In the genomic region with DNA sequence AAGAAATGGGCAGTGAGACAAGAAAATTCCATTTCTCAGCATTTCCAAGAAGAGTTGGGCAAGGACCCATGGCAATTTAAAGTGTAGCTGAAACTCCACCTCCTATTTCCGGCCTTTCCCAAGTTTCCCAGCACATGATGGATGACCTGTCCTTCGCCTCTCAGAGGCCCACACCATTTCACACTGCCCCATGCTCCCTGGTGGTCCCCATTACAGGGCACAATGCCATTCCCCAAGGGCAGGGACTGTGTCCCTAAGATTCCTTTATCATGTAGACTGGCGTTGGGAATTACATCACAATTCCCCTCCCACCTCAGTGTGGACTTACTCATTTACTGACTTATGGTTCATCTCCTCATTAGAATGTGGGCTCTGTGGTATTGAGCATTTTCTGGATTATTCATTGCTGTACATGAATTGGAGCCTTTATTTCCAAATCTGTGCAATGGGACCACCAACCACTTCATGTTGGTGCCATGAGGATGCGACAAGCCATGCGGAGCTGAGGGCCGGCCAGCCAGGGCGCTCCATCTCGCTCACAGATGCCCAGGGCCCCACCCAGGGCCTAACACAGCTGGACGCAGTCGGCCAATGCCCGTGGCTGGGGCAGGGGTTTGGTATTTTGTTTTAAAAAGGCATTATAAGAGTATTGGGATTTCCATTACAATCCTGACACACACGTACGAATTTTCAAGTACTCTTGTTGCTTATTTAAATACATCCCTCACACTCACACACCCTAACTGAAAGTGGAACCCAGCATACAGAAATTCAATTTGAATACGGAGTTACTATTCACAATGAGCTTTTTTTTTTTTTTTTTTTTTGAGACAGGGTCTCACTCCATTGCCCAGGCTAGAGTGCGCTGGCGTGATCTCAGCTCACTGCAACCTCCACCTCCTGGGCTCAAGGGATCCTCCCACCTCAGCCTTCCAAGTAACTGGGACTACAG, we compare ENCODE assay signal across 1 cellular context.
TF ChIP-seq lines count a peak whose summit lies in the region.

No MANE protein-coding gene starts in this region.

TF ChIP-seq in GM12878, 131 proteins besides CTCF, POLR2A, EP300 and RAD21:
- peak; percentile 71; the same call in 1 of the 2 replicates for TF ChIP-seq ZNF384 (IDR thresholded peaks at IDR 0.05; ENCODE audit: borderline replicate concordance, low read depth, low read length)
- 0 out of 2 replicates have a peak, but pooled peaks have one; percentile 15 for TF ChIP-seq ATF7 (IDR thresholded peaks at IDR 0.05; ENCODE audit: low read depth)
- TF ChIP-seq, protein P1, sequence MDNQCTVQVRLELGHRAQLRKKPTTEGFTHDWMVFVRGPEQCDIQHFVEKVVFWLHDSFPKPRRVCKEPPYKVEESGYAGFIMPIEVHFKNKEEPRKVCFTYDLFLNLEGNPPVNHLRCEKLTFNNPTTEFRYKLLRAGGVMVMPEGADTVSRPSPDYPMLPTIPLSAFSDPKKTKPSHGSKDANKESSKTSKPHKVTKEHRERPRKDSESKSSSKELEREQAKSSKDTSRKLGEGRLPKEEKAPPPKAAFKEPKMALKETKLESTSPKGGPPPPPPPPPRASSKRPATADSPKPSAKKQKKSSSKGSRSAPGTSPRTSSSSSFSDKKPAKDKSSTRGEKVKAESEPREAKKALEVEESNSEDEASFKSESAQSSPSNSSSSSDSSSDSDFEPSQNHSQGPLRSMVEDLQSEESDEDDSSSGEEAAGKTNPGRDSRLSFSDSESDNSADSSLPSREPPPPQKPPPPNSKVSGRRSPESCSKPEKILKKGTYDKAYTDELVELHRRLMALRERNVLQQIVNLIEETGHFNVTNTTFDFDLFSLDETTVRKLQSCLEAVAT (IDR thresholded peaks at IDR 0.05), result peak; percentile 36; the same call in 1 of the 2 replicates
- TF ChIP-seq RUNX3 (IDR thresholded peaks at IDR 0.05; ENCODE audit: low read length), result peak; percentile 57
- TF ChIP-seq NBN (IDR thresholded peaks at IDR 0.05), result peak; percentile 27; the same call in 1 of the 2 replicates
- TF ChIP-seq ZNF592 (IDR thresholded peaks at IDR 0.05), result no peak
- no peak for TF ChIP-seq USF1 (IDR thresholded peaks at IDR 0.05; ENCODE audit: borderline replicate concordance, extremely low read length, insufficient read depth, low read depth, low read length)
- TF ChIP-seq ZBTB11 (CRISPR knock-in tag; IDR thresholded peaks at IDR 0.05), result no peak
TF ChIP-seq in GM12878: peak in this region for 5.
